In genomic region chr10:72245949-72246525, GRCh38 we compare ENCODE assay signal across 1 cellular context.
A peak's percentile ranks its signal among the peaks of the same experiment; 100 is the strongest.
TF ChIP-seq lines count a peak whose summit lies in the region.

No MANE protein-coding gene starts in this region.

TF ChIP-seq in K562, 482 proteins besides CTCF, POLR2A, EP300 and RAD21 (continued from another document):
- TF ChIP-seq CEBPZ (IDR thresholded peaks at IDR 0.05; ENCODE audit: borderline replicate concordance, low read depth, low read length) (no peak), TCF7 (IDR thresholded peaks at IDR 0.05; ENCODE audit: borderline replicate concordance) (no peak), ZNF444 (CRISPR knock-in tag; IDR thresholded peaks at IDR 0.05) (no peak), ZNF316 (IDR thresholded peaks at IDR 0.05) (no peak), ZNF561 (CRISPR knock-in tag; conservative IDR thresholded peaks at IDR 0.05) (no peak), IRF1 (CRISPR knock-in tag; IDR thresholded peaks at IDR 0.05; ENCODE audit: borderline replicate concordance) (no peak), SIRT6 (IDR thresholded peaks at IDR 0.05; ENCODE audit: low read depth, low read length) (no peak), IRF9 (tag; IDR thresholded peaks at IDR 0.05) (no peak), ZNF197 (CRISPR knock-in tag; IDR thresholded peaks at IDR 0.05; ENCODE audit: low read depth) (0 out of 2 replicates have a peak, but pooled peaks have one; percentile 46), BDP1 (IDR thresholded peaks at IDR 0.05; ENCODE audit: insufficient read depth, insufficient read length) (no peak), ZNF780A (CRISPR knock-in tag; IDR thresholded peaks at IDR 0.05) (no peak), CBFA2T3 (IDR thresholded peaks at IDR 0.05) (no peak), TSC22D4 (tag; IDR thresholded peaks at IDR 0.05) (no peak), ZNF253 (CRISPR knock-in tag; conservative IDR thresholded peaks at IDR 0.05) (no peak), TCF15 (CRISPR knock-in tag; IDR thresholded peaks at IDR 0.05) (peak; percentile 10; the same call in 1 of the 2 replicates), CREB1 (IDR thresholded peaks at IDR 0.05) (no peak), CREB1 (CRISPR knock-in tag; IDR thresholded peaks at IDR 0.05) (no peak; the same call in 1 of the 2 replicates), ETV6 (IDR thresholded peaks at IDR 0.05; ENCODE audit: borderline replicate concordance in 1 of 2, low read depth in 2 of 2, low read length in 1 of 2) (no peak), ETV6 (CRISPR knock-in tag; IDR thresholded peaks at IDR 0.05; ENCODE audit: borderline replicate concordance) (no peak), ZNF174 (CRISPR knock-in tag; IDR thresholded peaks at IDR 0.05) (no peak), RUNX1 (IDR thresholded peaks at IDR 0.05; ENCODE audit: low read depth) (no peak), NFATC3 (IDR thresholded peaks at IDR 0.05) (no peak)
TF ChIP-seq in K562: peak in this region for 28.
